In genomic region chr2:179263460-179264237, GRCh38 we compare ENCODE assay signal across 8 cellular contexts. TPM values are rescaled to one million over a fixed set of nuclear protein-coding genes. Genes with fewer than 3 reads are reported as not detected.
DNase-seq lines count a peak whose midpoint lies in the region; ATAC-seq, FAIRE-seq and TF ChIP-seq lines count a peak whose summit lies in the region.

No MANE protein-coding gene starts in this region.

- peak overlapping the region; percentile 95 for H3K4me2 ChIP-seq in DOHH2 (ENCODE audit: low read length)

- no peak for FAIRE-seq in bronchial epithelial cell (lab: Jason Lieb, UNC)

- H3K4me3 ChIP-seq in DOHH2 (ENCODE audit: low read length) (peak overlapping the region; percentile 90), bronchial epithelial cell (ENCODE audit: low read depth, low read length) (peak overlapping the region; percentile 66), skeletal muscle cell (ENCODE audit: low read depth, low read length) (peak overlapping the region; percentile 83)

- peaks cover 17% of the 10 kb centered on the region for H3K4me1 ChIP-seq in DOHH2 (ENCODE audit: control insufficient read depth, low read length)

- peaks cover 10% of the 10 kb centered on the region for H3K9me3 ChIP-seq in DOHH2 (ENCODE audit: control insufficient read depth, insufficient read depth, low read length)

- H3K27me3 ChIP-seq in DOHH2 (ENCODE audit: control insufficient read depth, low read length), result peaks cover 7% of the 10 kb centered on the region
- H3K27me3 ChIP-seq in bronchial epithelial cell (ENCODE audit: control insufficient read depth, insufficient read depth, low read length), result no peaks in the 10 kb centered on the region

- no peak for TF ChIP-seq CTCF in DOHH2 (IDR thresholded peaks at IDR 0.05; ENCODE audit: low read depth, low read length, poor library complexity, severe bottlenecking)
- no peak for TF ChIP-seq CTCF in bronchial epithelial cell (IDR thresholded peaks at IDR 0.05; ENCODE audit: insufficient read depth, low read length, severe bottlenecking)

- H3K36me3 ChIP-seq in DOHH2 (ENCODE audit: control insufficient read depth, low read length) (peaks cover 5% of the 10 kb centered on the region; the same call in 1 of the 2 replicates), bronchial epithelial cell (ENCODE audit: control insufficient read depth, insufficient read depth, low read length) (no peaks in the 10 kb centered on the region)

- peak; percentile 56 for DNase-seq in HT-29 (ENCODE audit: low spot score)
- DNase-seq in SK-N-DZ (ENCODE audit: low spot score), result peak; percentile 51
- DNase-seq in bronchial epithelial cell (ENCODE audit: low read depth), result peak; percentile 59
- DNase-seq in iPS-NIHi7 (ENCODE audit: extremely low spot score), result peak; percentile 21
- DNase-seq in skeletal muscle cell (ENCODE audit: low read depth), result no peak
- no peak for DNase-seq in epidermal melanocyte (ENCODE audit: insufficient read length, low spot score)

- H3F3A ChIP-seq in DOHH2 (ENCODE audit: control insufficient read depth, insufficient read depth), result peaks cover 7% of the 10 kb centered on the region

- peak; percentile 15 for ATAC-seq in GM21390 (IDR thresholded peaks at IDR 0.05; ENCODE audit: unreplicated experiment)

- no peaks in the 10 kb centered on the region for H4K20me1 ChIP-seq in DOHH2 (ENCODE audit: control insufficient read depth, insufficient read depth, low read depth, low read length)

- H3K27ac ChIP-seq in DOHH2 (ENCODE audit: low read depth, low read length), result no peak overlapping the region

- peaks cover 42% of the 10 kb centered on the region for H3K79me2 ChIP-seq in DOHH2 (ENCODE audit: control insufficient read depth, low read length)

- H3K9me2 ChIP-seq in DOHH2 (replicated peaks; ENCODE audit: control insufficient read depth, low read length), result no peaks in the 10 kb centered on the region

RNA-seq across cellular contexts. Expression of gene SESTD1, which starts 1.0 kb away (rescaled TPM):
- 0.97 and 7.0 TPM in 2 replicates for total RNA-seq in HT-29 (2014; rRNA removed; shearing (Covaris generic))
- 17.0 and 19.1 TPM in 2 replicates for polyA plus RNA-seq in SK-N-DZ (2014; cell fraction: cytosol; rRNA removed)
- 16.4 and 18.5 TPM in 2 replicates for polyA plus RNA-seq in SK-N-DZ (2014; cell fraction: nucleus; rRNA removed)
- total RNA-seq in bronchial epithelial cell, result 15.3 and 20.5 TPM in 2 replicates

Comparison
In these comparisons a context has a peak if more than half of its experiments do, and no peak if none do; other contexts are left out.
1. DNase-seq: peak in HT-29 (single experiment), SK-N-DZ (single experiment), bronchial epithelial cell (single experiment) and iPS-NIHi7 (single experiment); none in skeletal muscle cell (single experiment) and epidermal melanocyte (single experiment).
2. Peak in every context shown above with its lines, with median percentiles within 50 percentile points of each other: H3K4me3 ChIP-seq.